ENCODE assay signal across 31 cellular contexts in genomic region chr2:236302555-236302954, GRCh38. TPM values are rescaled to one million over a fixed set of nuclear protein-coding genes. Genes with fewer than 3 reads are reported as not detected.
"Had no signal": no experiment of that assay in that cellular context is flagged by ENCODE, and none has a peak within 500 bp of the region (broad histone marks: within the 10 kb centered on the region; RNA-seq: fewer than 3 reads in every experiment).

No MANE protein-coding gene starts in this region.

- ATAC-seq: naive thymus-derived CD4-positive, alpha-beta T cell; natural killer cell; right cardiac atrium; right lobe of liver; stimulated activated effector memory CD8-positive, alpha-beta T cell treated with anti-CD3 and anti-CD28 coated beads, Interleukin-12 subunit alpha, Interleukin-12 subunit beta, amount 100 ng/mL, for 72 hours; stimulated activated naive B cell treated with anti-CD40 and anti-IgM and Interleukin-4, amounts not matched to agents 10 μg/mL and 1 μg/mL and 100 μg/mL, for 72 hours had no signal

- H3K36me3 ChIP-seq: neural progenitor cell, ovary, prostate gland, right lobe of liver, sigmoid colon, stomach, thoracic aorta, thyroid gland, tibial nerve, upper lobe of left lung, vagina had no signal

- H3K27me3 ChIP-seq: neural progenitor cell, ovary, right lobe of liver, sigmoid colon, thyroid gland, upper lobe of left lung, vagina had no signal

- DNase-seq: naive thymus-derived CD4-positive, alpha-beta T cell; natural killer cell; occipital lobe; ovary; right cardiac atrium; right lobe of liver; sigmoid colon; small intestine; stimulated activated CD4-positive, alpha-beta T cell treated with anti-CD3 and anti-CD28 coated beads, Interleukin-15, amount 100 ng/mL, for 24 hours; stimulated activated CD4-positive, alpha-beta T cell treated with anti-CD3 and anti-CD28 coated beads, Interleukin-2, amount 100 ng/mL, for 24 hours; stimulated activated CD4-positive, alpha-beta T cell treated with anti-CD3 and anti-CD28 coated beads, Interleukin-2, amount 100 ng/mL, for 48 hours; stimulated activated CD4-positive, alpha-beta T cell treated with anti-CD3 and anti-CD28 coated beads, Interleukin-4, amount 100 ng/mL, for 24 hours; stimulated activated naive B cell treated with anti-CD40 and anti-IgM and Interleukin-4, amounts not matched to agents 10 μg/mL and 1 μg/mL and 100 μg/mL, for 72 hours; stimulated activated naive CD4-positive, alpha-beta T cell treated with Interleukin-2 at 50 U/mL for 16 hours; stomach; thyroid gland; trophoblast cell; upper lobe of left lung had no signal

- FAIRE-seq: small intestine had no signal

- H3K4me1 ChIP-seq: parathyroid adenoma, prostate gland, right lobe of liver, sigmoid colon, stomach, thyroid gland, tibial nerve, upper lobe of left lung, vagina had no signal

- H3K27ac ChIP-seq: neural progenitor cell, ovary, parathyroid adenoma, prostate gland, right lobe of liver, sigmoid colon, stomach, thoracic aorta, thyroid gland, tibial nerve, upper lobe of left lung, vagina had no signal

- H3K4me3 ChIP-seq: neural progenitor cell, ovary, prostate gland, right lobe of liver, sigmoid colon, stomach, thoracic aorta, thyroid gland, tibial nerve, upper lobe of left lung, vagina had no signal

- H3K9me3 ChIP-seq: ovary, prostate gland, right lobe of liver, sigmoid colon, stomach, thoracic aorta, thyroid gland, tibial nerve, upper lobe of left lung, vagina had no signal

RNA-seq across cellular contexts. Expression of gene ASB18, which starts 38.3 kb away (rescaled TPM):
- total RNA-seq: naive thymus-derived CD4-positive, alpha-beta T cell; natural killer cell; ovary; posterior vena cava; prostate gland; renal cortical epithelial cell; right lobe of liver; sigmoid colon; stomach; subcutaneous adipose tissue; temporal lobe; thoracic aorta; thyroid gland; tibial nerve; upper lobe of left lung; ureter; vagina had no signal
- polyA plus RNA-seq: naive thymus-derived CD4-positive, alpha-beta T cell; neural cell; ovary; sigmoid colon; small intestine; stomach had no signal
